Comparison of ENCODE assay signal across 32 cellular contexts in the genomic region with DNA sequence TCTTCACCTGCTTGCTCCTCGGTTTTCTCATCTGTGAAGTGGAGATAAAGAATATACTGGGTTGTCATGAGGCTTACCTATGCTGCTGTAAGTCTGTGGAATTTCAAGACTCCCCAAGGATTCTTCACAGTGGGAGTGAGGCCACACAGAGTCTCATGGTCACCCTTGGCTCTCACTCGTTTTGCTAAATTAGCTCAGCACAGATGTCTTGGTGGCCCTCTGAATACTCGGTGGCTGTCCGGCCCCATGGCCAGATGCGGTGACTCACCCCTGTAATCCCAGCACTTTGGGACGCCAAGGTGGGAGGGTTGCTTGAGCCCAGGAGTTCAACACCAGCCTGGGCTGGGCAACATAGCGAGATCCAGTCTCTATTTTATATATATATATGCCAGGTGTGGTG.
"Had no signal": no experiment of that assay in that cellular context is flagged by ENCODE, and none has a peak within 500 bp of the region (broad histone marks: within the 10 kb centered on the region; RNA-seq: fewer than 3 reads in every experiment).

No MANE protein-coding gene starts in this region.

- H3K27ac Mint-ChIP-seq: naive thymus-derived CD4-positive, alpha-beta T cell; natural killer cell; nephron; neural progenitor cell; progenitor cell of endocrine pancreas; stimulated activated memory B cell treated with anti-CD40 and anti-IgM and Interleukin-4, amounts not matched to agents 10 μg/mL and 1 μg/mL and 100 μg/mL, for 72 hours; stimulated activated naive CD8-positive, alpha-beta T cell treated with anti-CD3 and anti-CD28 coated beads, Interleukin-15, amount 100 ng/mL, for 72 hours had no signal

- H3K4me1 ChIP-seq: neural progenitor cell, parathyroid adenoma, psoas muscle had no signal

- H3K27ac ChIP-seq: neural progenitor cell, ovary, parathyroid adenoma, psoas muscle, right lobe of liver, sigmoid colon, skin epidermis, spleen, suprapubic skin, testis, tibial nerve, upper lobe of left lung, vagina had no signal

- H3K9me3 ChIP-seq: ovary, psoas muscle, right lobe of liver, sigmoid colon, spleen, suprapubic skin, testis, tibial nerve, upper lobe of left lung, vagina had no signal

- H3K36me3 ChIP-seq: neural progenitor cell, ovary, right lobe of liver, sigmoid colon, spleen, suprapubic skin, tibial nerve, upper lobe of left lung, vagina had no signal

- H3K4me3 ChIP-seq: neural progenitor cell, ovary, psoas muscle, right lobe of liver, sigmoid colon, skin epidermis, smooth muscle cell, spleen, suprapubic skin, testis, tibial nerve, upper lobe of left lung, vagina had no signal

- DNase-seq: naive thymus-derived CD4-positive, alpha-beta T cell; natural killer cell; occipital lobe; ovary; posterior cingulate gyrus; psoas muscle; right cardiac atrium; right lobe of liver; sigmoid colon; spleen; stimulated activated CD4-positive, alpha-beta T cell treated with anti-CD3 and anti-CD28 coated beads, Interleukin-12 subunit alpha, Interleukin-12 subunit beta, amount 100 ng/mL, for 4 hours; stimulated activated CD4-positive, alpha-beta T cell treated with anti-CD3 and anti-CD28 coated beads, Interleukin-1b, Interleukin-23, amount 100 ng/mL, for 48 hours; stimulated activated CD4-positive, alpha-beta T cell treated with anti-CD3 and anti-CD28 coated beads, Interleukin-4, amount 100 ng/mL, for 1 hour; stimulated activated CD4-positive, alpha-beta T cell treated with anti-CD3 and anti-CD28 coated beads, Interleukin-4, amount 100 ng/mL, for 4 hours; stimulated activated CD8-positive, alpha-beta memory T cell treated with anti-CD3 and anti-CD28 coated beads, Interleukin-4, amount 100 ng/mL, for 48 hours; stimulated activated naive CD4-positive, alpha-beta T cell; stimulated activated naive CD8-positive, alpha-beta T cell treated with anti-CD3 and anti-CD28 coated beads, Interleukin-15, amount 100 ng/mL, for 72 hours; stimulated activated naive CD8-positive, alpha-beta T cell treated with anti-CD3 and anti-CD28 coated beads, Interleukin-15, Interleukin-2, amounts not matched to agents 100 U/mL and 50 U/mL, for 24 hours; substantia nigra; testis; trophoblast cell; upper lobe of left lung had no signal

- H3K9me3 Mint-ChIP-seq: natural killer cell; stimulated activated memory B cell treated with anti-CD40 and anti-IgM and Interleukin-4, amounts not matched to agents 10 μg/mL and 1 μg/mL and 100 μg/mL, for 72 hours; stimulated activated naive CD8-positive, alpha-beta T cell treated with anti-CD3 and anti-CD28 coated beads, Interleukin-15, amount 100 ng/mL, for 72 hours had no signal

- H3K4me3 Mint-ChIP-seq: naive thymus-derived CD4-positive, alpha-beta T cell; natural killer cell; nephron; neural progenitor cell; stimulated activated memory B cell treated with anti-CD40 and anti-IgM and Interleukin-4, amounts not matched to agents 10 μg/mL and 1 μg/mL and 100 μg/mL, for 72 hours; stimulated activated naive CD8-positive, alpha-beta T cell treated with anti-CD3 and anti-CD28 coated beads, Interleukin-15, amount 100 ng/mL, for 72 hours had no signal

- H3K27me3 ChIP-seq: ovary, right lobe of liver, testis, upper lobe of left lung, vagina had no signal

- H3K36me3 Mint-ChIP-seq: natural killer cell; neural progenitor cell; stimulated activated memory B cell treated with anti-CD40 and anti-IgM and Interleukin-4, amounts not matched to agents 10 μg/mL and 1 μg/mL and 100 μg/mL, for 72 hours had no signal

- ATAC-seq: naive thymus-derived CD4-positive, alpha-beta T cell; natural killer cell; psoas muscle; right cardiac atrium; right lobe of liver; stimulated activated memory B cell treated with anti-CD40 and anti-IgM and Interleukin-4, amounts not matched to agents 10 μg/mL and 1 μg/mL and 100 μg/mL, for 72 hours; stimulated activated naive CD8-positive, alpha-beta T cell treated with anti-CD3 and anti-CD28 coated beads, Interleukin-15, amount 100 ng/mL, for 72 hours; stimulated activated naive CD8-positive, alpha-beta T cell treated with anti-CD3 and anti-CD28 coated beads, Interleukin-15, Interleukin-2, amounts not matched to agents 100 U/mL and 50 U/mL, for 24 hours had no signal
